1 cellular context compared by ENCODE assay signal in the genomic region with DNA sequence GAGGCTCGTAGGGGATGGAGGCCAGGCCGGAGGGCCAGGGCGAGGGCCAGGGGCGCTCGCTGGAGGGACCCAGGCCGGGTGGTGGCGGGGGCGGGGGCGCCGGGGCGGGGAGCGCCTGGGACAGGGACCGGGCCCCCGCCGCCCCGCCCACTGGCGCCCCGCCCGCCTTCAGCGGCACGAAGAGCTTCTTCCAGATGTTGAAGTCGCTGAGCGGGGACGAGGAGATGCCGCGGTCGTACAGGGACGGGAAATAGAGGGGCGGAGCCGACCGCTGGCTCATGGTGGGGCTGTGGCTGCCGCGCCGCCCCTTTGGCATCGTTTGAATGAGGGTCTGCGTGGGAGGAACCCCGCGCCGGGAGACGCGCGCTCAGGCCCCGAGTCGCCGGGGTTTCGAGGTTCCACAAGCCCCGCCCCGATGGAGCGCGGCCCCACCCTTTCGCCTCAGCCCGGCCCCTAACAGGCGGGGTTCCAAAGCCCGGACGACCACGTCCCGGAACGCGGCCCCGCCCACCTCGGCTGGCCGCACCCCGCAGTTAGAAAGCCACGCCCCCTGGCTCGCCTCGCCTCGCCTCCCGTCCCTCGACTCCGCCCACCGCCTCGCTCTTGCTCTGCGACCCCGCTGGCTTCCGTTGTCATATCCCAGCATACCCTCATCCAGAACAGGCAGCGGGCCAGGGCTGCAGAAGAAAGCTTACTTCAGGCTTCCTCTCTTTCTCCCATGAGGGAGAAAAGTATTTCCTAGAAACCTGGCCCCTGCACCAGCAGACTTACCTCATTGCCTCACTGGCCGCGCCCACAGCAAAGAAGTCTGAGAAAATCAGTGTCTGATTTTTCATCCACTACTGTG.
TF ChIP-seq lines count a peak whose summit lies in the region.

A gene with protein sequence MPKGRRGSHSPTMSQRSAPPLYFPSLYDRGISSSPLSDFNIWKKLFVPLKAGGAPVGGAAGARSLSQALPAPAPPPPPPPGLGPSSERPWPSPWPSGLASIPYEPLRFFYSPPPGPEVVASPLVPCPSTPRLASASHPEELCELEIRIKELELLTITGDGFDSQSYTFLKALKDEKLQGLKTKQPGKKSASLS (minus strand): TSS at position 402 of the 847 bp plus-strand sequence. CDS start 86 bp downstream, at position 316.

TF ChIP-seq in HepG2, 621 proteins besides CTCF, POLR2A, EP300 and RAD21 (continued from another document):
- TF ChIP-seq, protein P1, sequence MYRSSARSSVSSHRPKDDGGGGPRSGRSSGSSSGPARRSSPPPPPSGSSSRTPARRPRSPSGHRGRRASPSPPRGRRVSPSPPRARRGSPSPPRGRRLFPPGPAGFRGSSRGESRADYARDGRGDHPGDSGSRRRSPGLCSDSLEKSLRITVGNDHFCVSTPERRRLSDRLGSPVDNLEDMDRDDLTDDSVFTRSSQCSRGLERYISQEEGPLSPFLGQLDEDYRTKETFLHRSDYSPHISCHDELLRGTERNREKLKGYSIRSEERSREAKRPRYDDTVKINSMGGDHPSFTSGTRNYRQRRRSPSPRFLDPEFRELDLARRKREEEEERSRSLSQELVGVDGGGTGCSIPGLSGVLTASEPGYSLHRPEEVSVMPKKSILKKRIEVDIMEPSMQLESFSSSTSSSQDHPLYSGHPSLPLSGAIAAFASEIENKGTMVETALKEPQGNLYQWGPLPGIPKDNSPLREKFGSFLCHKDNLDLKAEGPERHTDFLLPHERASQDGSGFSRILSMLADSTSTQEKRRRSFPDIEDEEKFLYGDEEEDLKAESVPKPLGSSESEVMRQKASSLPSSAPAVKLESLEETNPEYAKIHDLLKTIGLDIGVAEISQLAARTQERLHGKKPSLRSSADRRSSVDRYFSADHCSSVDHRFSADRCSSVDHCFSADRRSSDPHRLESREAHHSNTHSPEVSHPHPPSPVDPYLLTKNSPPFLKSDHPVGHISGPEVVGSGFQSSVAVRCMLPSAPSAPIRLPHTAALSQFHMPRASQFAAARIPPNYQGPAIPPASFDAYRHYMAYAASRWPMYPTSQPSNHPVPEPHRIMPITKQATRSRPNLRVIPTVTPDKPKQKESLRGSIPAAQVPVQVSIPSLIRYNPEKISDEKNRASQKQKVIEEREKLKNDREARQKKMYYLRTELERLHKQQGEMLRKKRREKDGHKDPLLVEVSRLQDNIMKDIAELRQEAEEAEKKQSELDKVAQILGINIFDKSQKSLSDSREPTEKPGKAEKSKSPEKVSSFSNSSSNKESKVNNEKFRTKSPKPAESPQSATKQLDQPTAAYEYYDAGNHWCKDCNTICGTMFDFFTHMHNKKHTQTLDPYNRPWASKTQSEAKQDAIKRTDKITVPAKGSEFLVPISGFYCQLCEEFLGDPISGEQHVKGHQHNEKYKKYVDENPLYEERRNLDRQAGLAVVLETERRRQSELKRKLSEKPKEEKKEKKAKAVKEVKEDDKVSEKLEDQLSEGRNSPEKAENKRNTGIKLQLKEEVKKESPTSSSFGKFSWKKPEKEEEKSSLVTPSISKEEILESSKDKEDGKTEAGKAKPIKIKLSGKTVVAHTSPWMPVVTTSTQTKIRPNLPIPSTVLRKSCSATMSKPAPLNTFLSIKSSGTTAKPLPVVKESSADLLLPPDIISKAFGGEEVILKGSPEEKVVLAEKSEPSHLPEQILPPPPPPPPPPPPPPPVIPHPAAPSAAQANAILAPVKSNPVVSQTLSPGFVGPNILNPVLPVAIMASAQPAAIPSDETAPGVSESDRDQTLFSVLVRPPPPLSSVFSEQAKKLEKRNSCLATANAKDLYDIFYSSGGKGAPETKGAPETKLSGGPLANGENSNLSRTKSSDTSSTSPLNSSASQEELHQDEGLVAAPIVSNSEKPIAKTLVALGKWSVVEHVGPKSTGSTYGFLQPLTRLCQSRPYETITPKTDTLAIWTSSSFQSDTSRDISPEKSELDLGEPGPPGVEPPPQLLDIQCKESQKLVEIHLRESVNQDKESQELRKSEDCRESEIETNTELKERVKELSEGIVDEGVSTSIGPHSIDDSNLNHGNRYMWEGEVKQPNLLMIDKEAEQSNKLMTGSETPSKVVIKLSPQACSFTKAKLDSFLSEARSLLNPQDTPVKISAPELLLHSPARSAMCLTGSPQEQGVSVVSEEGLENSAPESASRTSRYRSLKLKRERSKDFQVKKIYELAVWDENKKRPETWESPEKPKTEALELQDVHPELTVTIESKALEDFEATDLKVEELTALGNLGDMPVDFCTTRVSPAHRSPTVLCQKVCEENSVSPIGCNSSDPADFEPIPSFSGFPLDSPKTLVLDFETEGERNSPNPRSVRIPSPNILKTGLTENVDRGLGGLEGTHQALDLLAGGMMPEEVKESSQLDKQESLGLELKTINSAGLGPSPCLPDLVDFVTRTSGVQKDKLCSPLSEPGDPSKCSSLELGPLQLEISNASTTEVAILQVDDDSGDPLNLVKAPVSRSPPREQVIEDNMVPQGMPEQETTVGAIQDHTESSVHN (CRISPR knock-in tag; IDR thresholded peaks at IDR 0.05): no peak
- TF ChIP-seq ZNF841 (CRISPR knock-in tag; IDR thresholded peaks at IDR 0.05; ENCODE audit: borderline replicate concordance): no peak
TF ChIP-seq in HepG2: peak in this region for 119.
